ENCODE assay signal across 1 cellular context in the genomic region with DNA sequence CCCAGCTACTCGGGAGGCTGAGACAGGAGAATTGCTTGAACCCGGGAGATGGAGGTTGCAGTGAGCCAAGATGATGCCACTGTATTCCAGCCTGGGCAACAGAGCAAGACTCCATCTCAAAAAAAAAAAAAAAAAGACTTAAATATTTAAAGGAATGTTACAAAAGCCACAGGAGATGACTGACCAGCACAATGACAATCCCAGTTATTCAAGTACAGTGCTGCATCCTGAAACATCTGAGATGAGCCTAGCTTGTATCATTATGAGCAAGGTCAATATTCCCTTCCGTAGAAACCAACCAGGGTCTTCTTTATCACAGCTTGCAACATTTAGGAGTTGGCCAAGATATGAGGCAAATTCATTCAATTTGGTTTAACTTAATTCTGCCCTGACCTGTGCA.
TF ChIP-seq lines count a peak whose summit lies in the region.

No MANE protein-coding gene starts in this region.

TF ChIP-seq in IMR-90, 13 proteins besides CTCF, POLR2A, EP300 and RAD21 (continued from another document):
- no peak for TF ChIP-seq MAZ (IDR thresholded peaks at IDR 0.05; ENCODE audit: borderline replicate concordance, low read depth, low read length)
- TF ChIP-seq MAFK (IDR thresholded peaks at IDR 0.05; ENCODE audit: low read depth, low read length), result no peak
- no peak for TF ChIP-seq BHLHE40 (IDR thresholded peaks at IDR 0.05; ENCODE audit: low read depth, low read length)
